Comparison of ENCODE assay signal across 2 cellular contexts in genomic region chr7:151710121-151710640, GRCh38.
TF ChIP-seq lines count a peak whose summit lies in the region.

No MANE protein-coding gene starts in this region.

TF ChIP-seq in liver, 16 proteins besides CTCF, POLR2A, EP300 and RAD21:
- TF ChIP-seq ZBTB33 (IDR thresholded peaks at IDR 0.05) (no peak), FOXA2 (IDR thresholded peaks at IDR 0.05) (no peak), NR2F2 (IDR thresholded peaks at IDR 0.05) (no peak), SP1 (IDR thresholded peaks at IDR 0.05) (no peak), ATF3 (IDR thresholded peaks at IDR 0.05) (no peak), HNF4G (IDR thresholded peaks at IDR 0.05) (no peak), HNF4A (conservative IDR thresholded peaks at IDR 0.05) (no peak), EGR1 (IDR thresholded peaks at IDR 0.05; ENCODE audit: low read depth in 2 of 2) (no peak), REST (IDR thresholded peaks at IDR 0.05) (no peak), FOXA1 (IDR thresholded peaks at IDR 0.05) (no peak), GABPA (IDR thresholded peaks at IDR 0.05 in 1 of 2, conservative IDR thresholded peaks at IDR 0.05 in 1 of 2) (no peak), RXRA (IDR thresholded peaks at IDR 0.05) (no peak), TAF1 (conservative IDR thresholded peaks at IDR 0.05) (no peak), YY1 (IDR thresholded peaks at IDR 0.05) (no peak), MAX (IDR thresholded peaks at IDR 0.05) (no peak), JUND (IDR thresholded peaks at IDR 0.05) (no peak)

TF ChIP-seq in HepG2, 621 proteins besides CTCF, POLR2A, EP300 and RAD21 (continued from another document):
- no peak for TF ChIP-seq ZNF609 (CRISPR knock-in tag; IDR thresholded peaks at IDR 0.05; ENCODE audit: borderline replicate concordance)
- TF ChIP-seq HMGA1 (CRISPR knock-in tag; conservative IDR thresholded peaks at IDR 0.05) = no peak
- TF ChIP-seq E2F1 (CRISPR knock-in tag; IDR thresholded peaks at IDR 0.05) = no peak
- no peak for TF ChIP-seq DRAP1 (CRISPR knock-in tag; IDR thresholded peaks at IDR 0.05)
- no peak for TF ChIP-seq ZNF580 (CRISPR knock-in tag; IDR thresholded peaks at IDR 0.05; ENCODE audit: borderline replicate concordance, low read depth)
- TF ChIP-seq ZKSCAN8 (CRISPR knock-in tag; IDR thresholded peaks at IDR 0.05; ENCODE audit: borderline replicate concordance) = no peak
- no peak for TF ChIP-seq IKZF4 (CRISPR knock-in tag; IDR thresholded peaks at IDR 0.05; ENCODE audit: borderline replicate concordance, low read depth, not compliant biosample characterization)
- no peak for TF ChIP-seq ZBTB37 (CRISPR knock-in tag; IDR thresholded peaks at IDR 0.05)
- no peak for TF ChIP-seq KLF12 (CRISPR knock-in tag; IDR thresholded peaks at IDR 0.05; ENCODE audit: borderline replicate concordance)
- no peak for TF ChIP-seq ZNF878 (CRISPR knock-in tag; IDR thresholded peaks at IDR 0.05)
- TF ChIP-seq SP4 (CRISPR knock-in tag; IDR thresholded peaks at IDR 0.05) = no peak
- no peak for TF ChIP-seq MIXL1 (CRISPR knock-in tag; IDR thresholded peaks at IDR 0.05)
TF ChIP-seq in HepG2: peak in this region for 0.
